Comparison of ENCODE assay signal across 1 cellular context in the genomic region with DNA sequence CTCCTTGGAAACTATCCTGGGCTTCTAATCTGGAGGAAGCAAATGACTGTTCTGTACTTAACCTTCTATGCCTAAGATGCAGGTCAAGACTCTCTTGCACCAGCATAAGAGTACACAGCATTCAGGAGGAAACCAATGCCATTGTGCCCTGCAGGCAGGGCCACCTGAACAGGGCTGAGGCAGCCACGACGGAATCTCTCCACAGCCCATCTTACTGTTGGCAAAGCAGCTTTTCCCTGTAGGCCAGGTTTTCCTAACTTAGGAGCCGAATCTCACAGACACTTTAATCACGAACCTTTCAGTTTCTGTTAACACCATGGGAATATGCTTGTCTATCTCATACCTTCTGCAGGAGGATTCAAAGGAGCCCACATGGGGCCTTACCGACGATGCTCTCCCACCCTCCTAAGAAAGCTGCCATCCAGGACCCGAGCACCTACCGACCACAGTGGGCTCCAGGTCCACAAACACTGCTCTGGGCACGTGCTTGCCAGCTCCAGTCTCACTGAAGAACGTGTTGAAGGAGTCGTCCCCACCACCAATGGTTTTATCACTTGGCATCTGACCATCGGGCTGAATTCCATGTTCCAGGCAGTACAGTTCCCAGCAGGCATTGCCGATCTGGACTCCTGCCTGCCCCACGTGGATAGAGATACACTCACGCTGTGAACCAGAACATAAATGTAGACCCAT.
TF ChIP-seq lines count a peak whose summit lies in the region.

No MANE protein-coding gene starts in this region.

TF ChIP-seq in HepG2, 621 proteins besides CTCF, POLR2A, EP300 and RAD21:
- TF ChIP-seq, protein P1, sequence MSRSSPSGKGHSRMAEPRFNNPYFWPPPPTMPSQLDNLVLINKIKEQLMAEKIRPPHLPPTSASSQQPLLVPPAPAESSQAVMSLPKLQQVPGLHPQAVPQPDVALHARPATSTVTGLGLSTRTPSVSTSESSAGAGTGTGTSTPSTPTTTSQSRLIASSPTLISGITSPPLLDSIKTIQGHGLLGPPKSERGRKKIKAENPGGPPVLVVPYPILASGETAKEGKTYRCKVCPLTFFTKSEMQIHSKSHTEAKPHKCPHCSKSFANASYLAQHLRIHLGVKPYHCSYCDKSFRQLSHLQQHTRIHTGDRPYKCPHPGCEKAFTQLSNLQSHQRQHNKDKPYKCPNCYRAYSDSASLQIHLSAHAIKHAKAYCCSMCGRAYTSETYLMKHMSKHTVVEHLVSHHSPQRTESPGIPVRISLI (CRISPR knock-in tag; IDR thresholded peaks at IDR 0.05; ENCODE audit: borderline replicate concordance), result no peak
- TF ChIP-seq RARG (CRISPR knock-in tag; IDR thresholded peaks at IDR 0.05; ENCODE audit: low read depth), result no peak
- TF ChIP-seq, protein P2, sequence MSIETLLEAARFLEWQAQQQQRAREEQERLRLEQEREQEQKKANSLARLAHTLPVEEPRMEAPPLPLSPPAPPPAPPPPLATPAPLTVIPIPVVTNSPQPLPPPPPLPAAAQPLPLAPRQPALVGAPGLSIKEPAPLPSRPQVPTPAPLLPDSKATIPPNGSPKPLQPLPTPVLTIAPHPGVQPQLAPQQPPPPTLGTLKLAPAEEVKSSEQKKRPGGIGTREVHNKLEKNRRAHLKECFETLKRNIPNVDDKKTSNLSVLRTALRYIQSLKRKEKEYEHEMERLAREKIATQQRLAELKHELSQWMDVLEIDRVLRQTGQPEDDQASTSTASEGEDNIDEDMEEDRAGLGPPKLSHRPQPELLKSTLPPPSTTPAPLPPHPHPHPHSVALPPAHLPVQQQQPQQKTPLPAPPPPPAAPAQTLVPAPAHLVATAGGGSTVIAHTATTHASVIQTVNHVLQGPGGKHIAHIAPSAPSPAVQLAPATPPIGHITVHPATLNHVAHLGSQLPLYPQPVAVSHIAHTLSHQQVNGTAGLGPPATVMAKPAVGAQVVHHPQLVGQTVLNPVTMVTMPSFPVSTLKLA (IDR thresholded peaks at IDR 0.05), result peak; percentile 36; the same call in 1 of the 2 replicates
